ENCODE assay signal across 9 cellular contexts in genomic region chr15:45276851-45277250, GRCh38.
DNase-seq lines count a peak whose midpoint lies in the region; ATAC-seq and TF ChIP-seq lines count a peak whose summit lies in the region.
"Had no signal": no experiment of that assay in that cellular context is flagged by ENCODE, and none has a peak within 500 bp of the region (broad histone marks: within the 10 kb centered on the region; RNA-seq: fewer than 3 reads in every experiment).

No MANE protein-coding gene starts in this region.

- ATAC-seq in HG03025 (IDR thresholded peaks at IDR 0.05; ENCODE audit: low FRiP score, unreplicated experiment) (no peak), HG03175 (IDR thresholded peaks at IDR 0.05; ENCODE audit: unreplicated experiment) (no peak), GM21390 (IDR thresholded peaks at IDR 0.05; ENCODE audit: unreplicated experiment) (no peak)
- ATAC-seq: naive thymus-derived CD8-positive, alpha-beta T cell had no signal

- H3K4me3 Mint-ChIP-seq in nephron = peak overlapping the region in 2 of 3 experiments; percentile 28 to 48

- peak; percentile 37 to 59 (median 43) for TF ChIP-seq CTCF in nephron (IDR thresholded peaks at IDR 0.05; ENCODE audit: unreplicated experiment in 3 of 3)

- H3K27ac Mint-ChIP-seq in nephron = no peak overlapping the region

- H3K36me3 Mint-ChIP-seq in nephron (ENCODE audit: low read depth) = no peaks in the 10 kb centered on the region
- H3K36me3 Mint-ChIP-seq: naive thymus-derived CD8-positive, alpha-beta T cell had no signal

- peaks cover under 1% of the 10 kb centered on the region for H3K27me3 Mint-ChIP-seq in nephron (ENCODE audit: low read depth)
- H3K27me3 Mint-ChIP-seq: naive thymus-derived CD8-positive, alpha-beta T cell had no signal

- peak; percentile 65 for DNase-seq in DMS 273 (lab: John Stamatoyannopoulos, UW; ENCODE audit: unreplicated experiment)
- DNase-seq in DMS 273 treated with DMSO at 0.1 percent for 48 hours (lab: John Stamatoyannopoulos, UW) = no peak
- peak; percentile 4 for DNase-seq in NCI-H2171 (lab: John Stamatoyannopoulos, UW)
- peak; percentile 18 for DNase-seq in central memory CD4-positive, alpha-beta T cell

- H3K4me1 Mint-ChIP-seq in nephron = peaks cover 23% of the 10 kb centered on the region

- no peaks in the 10 kb centered on the region for H3K9me3 Mint-ChIP-seq in nephron
- H3K9me3 Mint-ChIP-seq: naive thymus-derived CD8-positive, alpha-beta T cell had no signal
